25 cellular contexts compared by ENCODE assay signal in the genomic region with DNA sequence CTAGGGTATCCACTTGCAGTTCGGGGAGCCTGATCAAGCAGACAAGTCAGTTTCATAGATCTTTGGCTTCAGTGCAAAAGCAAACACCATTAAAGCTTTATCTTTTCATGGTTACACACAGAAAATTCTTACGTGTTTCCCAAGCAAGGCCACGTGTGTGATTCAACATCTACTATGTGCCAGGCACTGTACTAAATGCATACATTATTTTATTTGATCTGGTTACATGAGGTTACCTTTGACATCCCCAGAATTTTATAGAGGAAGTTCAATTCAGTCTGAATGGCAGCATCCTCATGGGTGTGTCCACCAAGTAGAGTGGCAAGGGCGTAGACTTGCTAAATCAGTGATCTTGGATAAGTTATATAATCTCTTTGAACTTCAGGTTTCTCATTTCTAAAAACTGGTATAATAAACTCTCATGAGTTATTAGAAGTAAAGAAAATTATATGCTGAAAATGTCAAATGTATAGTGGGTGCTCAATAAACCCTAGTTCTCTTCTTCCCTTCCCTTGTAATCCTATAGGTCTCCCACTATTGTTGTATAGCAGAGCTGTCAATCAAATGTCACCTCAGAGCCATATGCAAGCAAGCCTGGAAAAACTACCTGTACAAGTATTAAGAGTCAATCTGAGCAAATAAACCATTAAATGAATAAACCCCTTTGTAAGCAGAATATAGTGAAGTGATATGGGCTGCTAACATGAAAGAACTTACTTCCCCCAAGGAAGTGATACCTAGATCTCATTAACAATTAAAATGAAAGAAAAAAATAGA. TPM values are rescaled to one million over a fixed set of nuclear protein-coding genes. Genes with fewer than 3 reads are reported as not detected.
A peak's percentile ranks its signal among the peaks of the same experiment; 100 is the strongest.
DNase-seq lines count a peak whose midpoint lies in the region; ATAC-seq, FAIRE-seq and TF ChIP-seq lines count a peak whose summit lies in the region.
"Had no signal": no experiment of that assay in that cellular context is flagged by ENCODE, and none has a peak within 500 bp of the region (broad histone marks: within the 10 kb centered on the region; RNA-seq: fewer than 3 reads in every experiment).

No MANE protein-coding gene starts in this region.

- SMC1A ChIA-PET in GM12878 (lab: Charles Lee; ENCODE audit: uncharacterized antibody, unreplicated experiment), result no interaction called here

- CTCF ChIA-PET in PC-3 (lab: Charles Lee) (interaction anchor here (0.6 kb wide), 1 partner anchor 28 kb away, joined by 3 read pairs; no protein-coding TSS in a partner anchor), GM12878 (lab: Yijun Ruan, JAX) (no interaction called here)

- H3K36me3 ChIP-seq in PC-3 (ENCODE audit: low read depth, low read length), result no peaks in the 10 kb centered on the region
- H3K36me3 ChIP-seq in GM12878 (ENCODE audit: control insufficient read depth in 2 of 2, insufficient read depth in 2 of 2, low read length in 1 of 2), result no peaks in the 10 kb centered on the region
- H3K36me3 ChIP-seq in mucosa of descending colon (ENCODE audit: low read depth), result no peaks in the 10 kb centered on the region
- H3K36me3 ChIP-seq: BLaER1 had no signal

- TF ChIP-seq RAD21 in GM12878 (IDR thresholded peaks at IDR 0.05; ENCODE audit: insufficient read depth, low read depth, low read length), result no peak

- peak; percentile 85 for ATAC-seq in PC-3
- ATAC-seq in GM12878, result no peak
- peak; percentile 86 for ATAC-seq in mucosa of descending colon

- H2AFZ ChIP-seq in PC-3 (ENCODE audit: low read length), result no peak overlapping the region
- no peak overlapping the region for H2AFZ ChIP-seq in GM12878 (ENCODE audit: control insufficient read depth, low read depth, low read length)

- BruUV-seq in PC-3 (replicated peaks; lab: Mats Ljungman, UMichigan), result no TSS peak
- BruUV-seq in GM12878 (replicated peaks; lab: Mats Ljungman, UMichigan), result no TSS peak

- H3K4me2 ChIP-seq in PC-3 (ENCODE audit: low read length) (peak overlapping the region; percentile 60), GM12878 (ENCODE audit: control insufficient read depth, insufficient read depth) (no peak overlapping the region)
- H3K4me2 ChIP-seq: BLaER1 had no signal

- H3F3A ChIP-seq in PC-3 (ENCODE audit: low read length, unreplicated experiment), result no peaks in the 10 kb centered on the region

- H3K9ac ChIP-seq in PC-3 (ENCODE audit: low read length) (peak overlapping the region; percentile 25; the same call in 1 of the 2 replicates), GM12878 (ENCODE audit: control insufficient read depth, insufficient read depth, low read length) (no peak overlapping the region)
- H3K9ac ChIP-seq: BLaER1, GM23248 had no signal

- DNase-seq in DMS53 (lab: John Stamatoyannopoulos, UW) (peak; percentile 8), DMS53 treated with DMSO at 0.1 percent for 48 hours (lab: John Stamatoyannopoulos, UW; ENCODE audit: unreplicated experiment) (no peak), PC-3 (peak; percentile 87), GM12878 (ENCODE audit: low read depth, low spot score) (no peak), mucosa of descending colon (peak in 1 of 3 donors; percentile 16), DMS153 treated with DMSO at 0.1 percent for 48 hours (lab: John Stamatoyannopoulos, UW; ENCODE audit: unreplicated experiment) (no peak)
- no peak for DNase-seq in stimulated activated CD4-positive, alpha-beta T cell treated with anti-CD3 and anti-CD28 coated beads, Interleukin-2, amount 100 ng/mL, for 24 hours
- DNase-seq in stimulated activated CD4-positive, alpha-beta T cell treated with anti-CD3 and anti-CD28 coated beads, Interleukin-15, amount 100 ng/mL, for 24 hours, result no peak
- DNase-seq: CD4-positive, alpha-beta T cell; CD8-positive, alpha-beta memory T cell; DMS 273 treated with DMSO at 0.1 percent for 48 hours; DMS79; EL; GDM1; H7; HCEC 1CT had no signal

- WGBS in GM12878 (ENCODE audit: insufficient coverage, insufficient replicate concordance, low lambda C conversion rate, missing lambda C conversion rate), result 94% methylated on average over 4 of the region's 4 CpGs

- H4K20me1 ChIP-seq in PC-3 (ENCODE audit: low read length) (no peaks in the 10 kb centered on the region), GM12878 (ENCODE audit: control insufficient read depth, insufficient read depth) (no peaks in the 10 kb centered on the region)
- H4K20me1 ChIP-seq: BLaER1 had no signal

- POLR2A ChIA-PET in PC-3 (lab: Charles Lee; ENCODE audit: unreplicated experiment) (no interaction called here), GM12878 (lab: Charles Lee) (no interaction called here)

- no peaks in the 10 kb centered on the region for H3K9me2 ChIP-seq in PC-3 (replicated peaks; ENCODE audit: low read length)

- no peak for TF ChIP-seq EP300 in GM12878 (IDR thresholded peaks at IDR 0.05; ENCODE audit: borderline replicate concordance in 1 of 2, control insufficient read depth in 1 of 2, low read depth in 2 of 2, low read length in 2 of 2)

- no peaks in the 10 kb centered on the region for H3K27me3 ChIP-seq in PC-3 (ENCODE audit: low read length)
- H3K27me3 ChIP-seq in GM12878 (replicated peaks in 1 of 2; ENCODE audit: control insufficient read depth in 2 of 2, insufficient read depth in 2 of 2, low read length in 1 of 2), result no peaks in the 10 kb centered on the region
- H3K27me3 ChIP-seq: BLaER1 had no signal

- no peak for TF ChIP-seq POLR2A in GM12878 (IDR thresholded peaks at IDR 0.05; ENCODE audit: low read depth, low read length)

- RAD21 ChIA-PET in GM12878 (lab: Charles Lee; ENCODE audit: unreplicated experiment), result no interaction called here

- TF ChIP-seq CTCF in PC-3 (conservative IDR thresholded peaks at IDR 0.05; ENCODE audit: low read depth, low read length), result no peak
- no peak for TF ChIP-seq CTCF in GM12878 (IDR thresholded peaks at IDR 0.05 in 2 of 3, conservative IDR thresholded peaks at IDR 0.05 in 1 of 3; ENCODE audit: control insufficient read depth in 2 of 3, extremely low read depth in 1 of 3, insufficient read depth in 1 of 3, low read depth in 3 of 3, low read length in 3 of 3)
- TF ChIP-seq CTCF in mucosa of descending colon (IDR thresholded peaks at IDR 0.05), result no peak

- H3K4me1 ChIP-seq in PC-3 (ENCODE audit: insufficient read depth, low read length) (peaks cover 22% of the 10 kb centered on the region), GM12878 (ENCODE audit: control insufficient read depth, insufficient read depth, low read length) (peaks cover 9% of the 10 kb centered on the region), mucosa of descending colon (ENCODE audit: low read depth) (no peaks in the 10 kb centered on the region)
- H3K4me1 ChIP-seq: BLaER1 had no signal

- peak overlapping the region; percentile 68 for H3K27ac ChIP-seq in PC-3 (ENCODE audit: low read length)
- H3K27ac ChIP-seq in GM12878 (ENCODE audit: control insufficient read depth, insufficient read depth), result no peak overlapping the region
- H3K27ac ChIP-seq: 22Rv1, BLaER1, GM23248 had no signal

- no peak for FAIRE-seq in GM12878 (lab: Jason Lieb, UNC)
- FAIRE-seq: A204.1, D721Med, GM12891, GM18507, GM19239, H1 had no signal

- no peak overlapping the region for H3K4me3 ChIP-seq in PC-3 (ENCODE audit: low read length)
- no peak overlapping the region for H3K4me3 ChIP-seq in GM12878
- no peak overlapping the region for H3K4me3 ChIP-seq in mucosa of descending colon
- H3K4me3 ChIP-seq: BLaER1, GM23248 had no signal

- no peaks in the 10 kb centered on the region for H3K9me3 ChIP-seq in PC-3 (ENCODE audit: low read length)
- no peaks in the 10 kb centered on the region; the same call in 2 of the 3 replicates for H3K9me3 ChIP-seq in GM12878 (replicated peaks; ENCODE audit: control insufficient read depth, insufficient read depth, low read length)
- H3K9me3 ChIP-seq in mucosa of descending colon, result no peaks in the 10 kb centered on the region
- H3K9me3 ChIP-seq: BLaER1 had no signal

- H3K79me2 ChIP-seq in PC-3 (ENCODE audit: low read length), result no peaks in the 10 kb centered on the region
- H3K79me2 ChIP-seq in GM12878 (ENCODE audit: control insufficient read depth, insufficient read depth, low read length), result no peaks in the 10 kb centered on the region

- intact Hi-C loops in PC-3 (cut with micrococcal nuclease) (no loop called here), GM12878 (cut with micrococcal nuclease; ENCODE audit: unreplicated experiment) (no loop called here), mucosa of descending colon (cut with DNase I, micrococcal nuclease) (loop anchor here in 1 of 2 donors (10.0 kb wide), 1 partner anchor 95 kb away; the partner anchor contains the start of gene TRIM9)

- in situ Hi-C loops in GM12878 (cut with MboI), result no loop called here

TF ChIP-seq in GM12878, 131 proteins besides CTCF, POLR2A, EP300 and RAD21 (continues in another document):
- TF ChIP-seq HSF1 (IDR thresholded peaks at IDR 0.05; ENCODE audit: low read depth, low read length) (no peak), SREBF2 (IDR thresholded peaks at IDR 0.05; ENCODE audit: low read length) (no peak)

RNA-seq across cellular contexts. Expression of gene TMX1, which starts 50.3 kb away (rescaled TPM):
- total RNA-seq in PC-3 (2014; rRNA removed) (56.6 and 61.7 TPM in 2 replicates), GM12878 (2014; rRNA removed) (37.6 and 49.7 TPM in 2 replicates), GM12878 (2014; rRNA removed; fragmentation: Illumina TruSeq; extraction: Trizol) (53.2 and 54.6 TPM in 2 replicates), GM12878 (2021) (45.3 and 48.9 TPM in 2 replicates), mucosa of descending colon (10 to 100 TPM; 29.9 to 31.9 (median 30.1) TPM)
- 92.8 and 94.5 TPM in 2 replicates for total RNA-seq in GM12878 (2013; cell fraction: nucleolus; rRNA removed)
- 13.5 TPM for polyA plus RNA-seq in GM12878 (2011; ENCODE audit: low read depth)
- polyA plus RNA-seq in GM12878 (2011; rRNA removed) (49.5 and 78.3 TPM in 2 replicates), GM12878 (2014; fragmentation: Illumina TruSeq; extraction: Trizol) (32.2 and 44.5 TPM in 2 replicates), GM12878 (2014; fragmentation: Nextera tagmentation; extraction: Ambion mirVana) (100 to 1,000 TPM in 1 of 2 experiments, 10 to 100 TPM in 1; 58.7 to 152 TPM), GM12878 (2014; rRNA removed) (24.8 and 29.1 TPM in 2 replicates), GM12878 (2016; fragmentation: Nextera tagmentation; extraction: Ambion mirVana) (100 to 1,000 TPM; 118 to 122 TPM)
- polyA plus RNA-seq in GM12878 (2011; cell fraction: cytosol; rRNA removed), result 15.1 and 18.6 TPM in 2 replicates
- polyA plus RNA-seq in GM12878 (2011; cell fraction: nucleus; rRNA removed), result 12.5 and 17.0 TPM in 2 replicates
- 30.0 and 34.3 TPM in 2 replicates for polyA plus RNA-seq in GM12878 (2012)
- polyA minus RNA-seq in GM12878 (2011; rRNA and poly(A)+ RNA removed), result 25.4 and 34.9 TPM in 2 replicates
- 18.3 and 27.1 TPM in 2 replicates for polyA minus RNA-seq in GM12878 (2011; cell fraction: cytosol; rRNA and poly(A)+ RNA removed)
- polyA minus RNA-seq in GM12878 (2011; cell fraction: nucleus; rRNA and poly(A)+ RNA removed), result 20.9 and 32.5 TPM in 2 replicates

Comparison
In these comparisons a context has a peak if more than half of its experiments do, and no peak if none do; other contexts are left out.
1. DNase-seq: peak in DMS53 (single experiment) and PC-3 (single experiment); none in DMS53 treated with DMSO at 0.1 percent for 48 hours (single experiment), GM12878 (single experiment), DMS153 treated with DMSO at 0.1 percent for 48 hours (single experiment), stimulated activated CD4-positive, alpha-beta T cell treated with anti-CD3 and anti-CD28 coated beads, Interleukin-2, amount 100 ng/mL, for 24 hours (0 of 2) and stimulated activated CD4-positive, alpha-beta T cell treated with anti-CD3 and anti-CD28 coated beads, Interleukin-15, amount 100 ng/mL, for 24 hours (single experiment).